Comparison of ENCODE assay signal across 14 cellular contexts in genomic region chr1:179926494-179927205, GRCh38. TPM values are rescaled to one million over a fixed set of nuclear protein-coding genes. Genes with fewer than 3 reads are reported as not detected.
DNase-seq lines count a peak whose midpoint lies in the region; ATAC-seq, FAIRE-seq and TF ChIP-seq lines count a peak whose summit lies in the region.
"Had no signal": no experiment of that assay in that cellular context is flagged by ENCODE, and none has a peak within 500 bp of the region (broad histone marks: within the 10 kb centered on the region; RNA-seq: fewer than 3 reads in every experiment).

No MANE protein-coding gene starts in this region.

- ATAC-seq in esophagus mucosa = peak; percentile 85
- ATAC-seq in GM21515 (IDR thresholded peaks at IDR 0.05; ENCODE audit: unreplicated experiment) = no peak

- TF ChIP-seq POLR2A in H54 (IDR thresholded peaks at IDR 0.05; ENCODE audit: low read depth, low read length) (no peak), lower leg skin (IDR thresholded peaks at IDR 0.05) (no peak)

- POLR2A ChIA-PET in RWPE1 (lab: Yijun Ruan, JAX; ENCODE audit: low non-redundant PET) = no interaction called here

- no peak overlapping the region for H3K4me3 ChIP-seq in skeletal muscle cell (ENCODE audit: low read depth, low read length)
- no peak overlapping the region for H3K4me3 ChIP-seq in lower leg skin (ENCODE audit: low read depth, poor library complexity, severe bottlenecking)

- H3K27ac ChIP-seq in RWPE1 = no peak overlapping the region

- CTCF ChIA-PET in RWPE1 (lab: Yijun Ruan, JAX) = no interaction called here

- DNase-seq in H54 (ENCODE audit: insufficient read length, low spot score) (no peak), RWPE1 (ENCODE audit: low spot score) (peak; percentile 62), skeletal muscle cell (ENCODE audit: low read depth) (peak; percentile 87), medulla oblongata (ENCODE audit: extremely low spot score) (no peak), lower leg skin (ENCODE audit: low spot score in 2 of 2) (no peak)
- DNase-seq: activated CD4-positive, CD25-positive, alpha-beta regulatory T cell; activated T-cell treated with anti-CD3 and anti-CD28 coated beads, Interleukin-2, amount 50 U/mL, for 48 hours; aorta; NCI-H446; Right ventricle myocardium superior; substantia nigra had no signal

- no peak for TF ChIP-seq CTCF in RWPE1 (conservative IDR thresholded peaks at IDR 0.05; ENCODE audit: low read depth)
- TF ChIP-seq CTCF in lower leg skin (IDR thresholded peaks at IDR 0.05) = no peak

- peak; percentile 36 for FAIRE-seq in H54 (lab: Jason Lieb, UNC)
- FAIRE-seq: GM18507 had no signal

- intact Hi-C loops in lower leg skin (cut with DNase I; ENCODE audit: low total_unique reads) = no loop called here

- WGBS in lower leg skin, 2 donors = 82 to 83% methylated on average over 4 of the region's 4 CpGs

RNA-seq across cellular contexts. Expression of gene CEP350, which starts 28.0 kb away (rescaled TPM):
- total RNA-seq in esophagus mucosa (35.1 TPM), lower leg skin (10 to 100 TPM; 55.8 to 85.6 (median 59.9) TPM)

RNA-seq across cellular contexts. Expression of gene TOR1AIP1, which starts 44.6 kb away (rescaled TPM):
- 27.1 TPM for total RNA-seq in esophagus mucosa
- total RNA-seq in lower leg skin = 10 to 100 TPM; 35.7 to 53.7 (median 48.8) TPM

RNA-seq across cellular contexts. Expression of gene TOR1AIP2, which starts 49.0 kb away (rescaled TPM):
- total RNA-seq in esophagus mucosa (42.7 TPM), lower leg skin (100 to 1,000 TPM in 1 of 4 donors, 10 to 100 TPM in 3; 81.5 to 108 (median 91.3) TPM)

Comparison
In these comparisons a context has a peak if more than half of its experiments do, and no peak if none do; other contexts are left out.
1. DNase-seq: peak in RWPE1 (single experiment) and skeletal muscle cell (single experiment); none in H54 (single experiment), medulla oblongata (single experiment) and lower leg skin (0 of 2).